In genomic region chr4:113766882-113767281, GRCh38 we compare ENCODE assay signal across 24 cellular contexts. TPM values are rescaled to one million over a fixed set of nuclear protein-coding genes. Genes with fewer than 3 reads are reported as not detected.
DNase-seq lines count a peak whose midpoint lies in the region; ATAC-seq, FAIRE-seq and TF ChIP-seq lines count a peak whose summit lies in the region.
"Had no signal": no experiment of that assay in that cellular context is flagged by ENCODE, and none has a peak within 500 bp of the region (broad histone marks: within the 10 kb centered on the region; RNA-seq: fewer than 3 reads in every experiment).

No MANE protein-coding gene starts in this region.

- H3K27ac ChIP-seq in VCaP (peak overlapping the region; percentile 41; the same call in 1 of the 2 replicates), trophoblast cell (ENCODE audit: low read depth, low read length) (no peak overlapping the region), pancreas (no peak overlapping the region), upper lobe of right lung (no peak overlapping the region)
- H3K27ac ChIP-seq: BLaER1, GM23248, HL-60 had no signal

- peak overlapping the region; percentile 11 for H3K18ac ChIP-seq in trophoblast cell (ENCODE audit: low read length)

- no peak overlapping the region for H3K4me2 ChIP-seq in trophoblast cell (ENCODE audit: low read length)
- H3K4me2 ChIP-seq: BLaER1 had no signal

- H3K4me1 ChIP-seq in trophoblast cell (ENCODE audit: control insufficient read depth in 1 of 2, insufficient read depth in 2 of 2, low read length in 2 of 2) (peaks cover 4 to 5% of the 10 kb centered on the region in 2 experiments), pancreas (peaks cover 0 to 6% (median 0%) of the 10 kb centered on the region in 3 donors), upper lobe of right lung (no peaks in the 10 kb centered on the region)

- no peak overlapping the region for H3K9ac ChIP-seq in trophoblast cell (ENCODE audit: low read length)
- H3K9ac ChIP-seq: BLaER1, GM23248 had no signal

- H3K23ac ChIP-seq in trophoblast cell (ENCODE audit: low read length): no peak overlapping the region

- ATAC-seq in left colon: peak; percentile 36
- no peak for ATAC-seq in pancreas
- ATAC-seq in upper lobe of right lung: no peak
- ATAC-seq: CD8-positive, alpha-beta T cell; GM12878; HCT116; K562 had no signal

- no peak for FAIRE-seq in pancreas (lab: Jason Lieb, UNC)
- FAIRE-seq: A204.1, GM12878, K562 had no signal

- no peaks in the 10 kb centered on the region for H3K9me3 ChIP-seq in trophoblast cell (ENCODE audit: insufficient read depth, low read depth, low read length)
- no peaks in the 10 kb centered on the region for H3K9me3 ChIP-seq in pancreas
- H3K9me3 ChIP-seq in upper lobe of right lung: no peaks in the 10 kb centered on the region
- H3K9me3 ChIP-seq: BLaER1 had no signal

- peak overlapping the region; percentile 26 for H2BK5ac ChIP-seq in trophoblast cell (ENCODE audit: low read depth, low read length, poor library complexity)

- no peaks in the 10 kb centered on the region for H3K27me3 ChIP-seq in trophoblast cell (ENCODE audit: insufficient read depth, low read length)
- H3K27me3 ChIP-seq in pancreas: no peaks in the 10 kb centered on the region
- no peaks in the 10 kb centered on the region for H3K27me3 ChIP-seq in upper lobe of right lung
- H3K27me3 ChIP-seq: BLaER1 had no signal

- no peak overlapping the region for H3K14ac ChIP-seq in trophoblast cell (ENCODE audit: low read length)

- no peak overlapping the region for H2AFZ ChIP-seq in trophoblast cell (ENCODE audit: insufficient read depth, low read length, poor library complexity)
- H2AFZ ChIP-seq: GM23248 had no signal

- intact Hi-C loops in left colon (cut with DNase I, micrococcal nuclease): loop anchor here in 1 of 2 donors (5.0 kb wide), 1 partner anchor 365 kb away; no protein-coding TSS in a partner anchor
- intact Hi-C loops in pancreas (cut with DNase I): no loop called here
- intact Hi-C loops in upper lobe of right lung (cut with DNase I): no loop called here

- peak overlapping the region; percentile 41 for H2BK120ac ChIP-seq in trophoblast cell (ENCODE audit: insufficient read depth, low read length, poor library complexity)

- H3K79me1 ChIP-seq in trophoblast cell (ENCODE audit: low read length): peaks cover 13% of the 10 kb centered on the region

- no peak overlapping the region for H4K12ac ChIP-seq in trophoblast cell (ENCODE audit: low read depth, low read length)

- peak overlapping the region; percentile 30 for H4K91ac ChIP-seq in trophoblast cell (ENCODE audit: low read depth, low read length)

- H3K4me3 ChIP-seq in trophoblast cell (ENCODE audit: low read depth, low read length): no peak overlapping the region
- no peak overlapping the region for H3K4me3 ChIP-seq in pancreas
- no peak overlapping the region for H3K4me3 ChIP-seq in upper lobe of right lung
- H3K4me3 ChIP-seq: BLaER1, GM12878, GM23248, K562 had no signal

- TF ChIP-seq CTCF in VCaP (conservative IDR thresholded peaks at IDR 0.05): no peak
- no peak for TF ChIP-seq CTCF in pancreas (IDR thresholded peaks at IDR 0.05)
- no peak for TF ChIP-seq CTCF in upper lobe of right lung (IDR thresholded peaks at IDR 0.05)

- no peak overlapping the region for H3K4ac ChIP-seq in trophoblast cell (ENCODE audit: low read depth, low read length)

- H2BK12ac ChIP-seq in trophoblast cell (ENCODE audit: low read length): peak overlapping the region; percentile 75

- H3K36me3 ChIP-seq in trophoblast cell (ENCODE audit: control insufficient read depth in 1 of 2, insufficient read depth in 2 of 2, low read length in 2 of 2) (no peaks in the 10 kb centered on the region), pancreas (no peaks in the 10 kb centered on the region), upper lobe of right lung (no peaks in the 10 kb centered on the region)
- H3K36me3 ChIP-seq: BLaER1 had no signal

- WGBS in trophoblast cell (ENCODE audit: extremely low coverage, insufficient coverage, insufficient read length): no CpG with 5 or more reads among the region's 2 CpGs
- WGBS in pancreas, 2 donors: 92 to 96% methylated on average over 2 of the region's 2 CpGs

- peak overlapping the region; percentile 42 for H4K8ac ChIP-seq in trophoblast cell (ENCODE audit: low read depth, low read length)

- DNase-seq in left colon (no peak), trophoblast cell (no peak), pancreas (no peak), NCI-H526 treated with DMSO at 0.1 percent for 48 hours (lab: John Stamatoyannopoulos, UW) (no peak), upper lobe of right lung (no peak), NCI-H2107 treated with DMSO at 0.1 percent for 48 hours (lab: John Stamatoyannopoulos, UW; ENCODE audit: unreplicated experiment) (no peak)
- DNase-seq: ACHN; AML-193; CD8-positive, alpha-beta T cell; DMS 273 treated with DMSO at 0.1 percent for 48 hours; DMS53; DND-41; EL; GM23248; H7; HFFc6; IMR-90 had no signal

- peaks cover 2% of the 10 kb centered on the region for H3K79me2 ChIP-seq in trophoblast cell (ENCODE audit: control insufficient read depth, insufficient read depth, low read length, poor library complexity)

- H2AK5ac ChIP-seq in trophoblast cell (ENCODE audit: low read length): no peak overlapping the region

RNA-seq across cellular contexts. Expression of gene CAMK2D, which starts 5.3 kb away (rescaled TPM):
- total RNA-seq in left colon: 10 to 100 TPM; 86.6 to 87.3 TPM
- polyA plus RNA-seq in trophoblast cell (2013): 27.7 and 28.8 TPM in 2 replicates
- total RNA-seq in pancreas: 10 to 100 TPM in 3 of 6 donors, 1 to 10 TPM in 3; 7.6 to 23.1 (median 11.3) TPM
- 1 to 10 TPM; 4.0 to 9.9 TPM for polyA plus RNA-seq in pancreas
- total RNA-seq in upper lobe of right lung: 46.1 TPM
